In the genomic region with DNA sequence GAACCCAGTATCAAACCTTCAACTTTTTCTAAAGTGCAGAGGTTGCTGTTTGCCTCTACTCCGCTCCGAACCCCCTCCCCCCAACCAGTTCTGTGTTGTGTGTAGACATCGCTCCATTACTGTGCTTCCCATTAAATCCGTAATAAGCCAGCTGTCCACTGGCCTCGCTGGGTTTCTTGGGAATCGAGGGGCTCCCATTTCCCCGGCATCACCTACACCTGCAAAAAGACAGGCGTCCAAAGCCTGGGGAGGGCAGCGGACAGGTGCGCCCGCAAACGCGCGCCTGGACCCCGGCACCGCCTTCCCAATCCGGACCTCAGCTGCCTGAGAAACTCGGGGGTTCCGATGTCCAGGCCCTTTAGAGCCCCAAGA, we compare ENCODE assay signal across 8 cellular contexts. TPM values are rescaled to one million over a fixed set of nuclear protein-coding genes. Genes with fewer than 3 reads are reported as not detected.
DNase-seq lines count a peak whose midpoint lies in the region; ATAC-seq and TF ChIP-seq lines count a peak whose summit lies in the region.

No MANE protein-coding gene starts in this region.

- in situ Hi-C loops in HAP-1 (cut with MboI; ENCODE audit: low sequenced_read_pairs) (no loop called here), G401 (cut with HindIII; ENCODE audit: low sequenced_read_pairs) (no loop called here)

- no peak for ATAC-seq in HG03095 (IDR thresholded peaks at IDR 0.05; ENCODE audit: unreplicated experiment)

- 1 to 4% (median 2%) methylated on average over 16 to 19 of the region's 19 CpGs for WGBS in stomach, 5 donors

- H3K4me1 ChIP-seq in ACC112 (ENCODE audit: control insufficient read depth, insufficient read depth, low read length, unreplicated experiment) (peaks cover 16% of the 10 kb centered on the region), HAP-1 (peaks cover 17% of the 10 kb centered on the region), iPS-18a (ENCODE audit: control insufficient read depth, low read depth, low read length) (peaks cover 33% of the 10 kb centered on the region), stomach (peaks cover 4 to 17% (median 12%) of the 10 kb centered on the region in 4 donors)

- no peak for TF ChIP-seq POLR2A in stomach (IDR thresholded peaks at IDR 0.05)

- H2AFZ ChIP-seq in ACC112 (ENCODE audit: low read length, unreplicated experiment) = no peak overlapping the region

- H3K9ac ChIP-seq in iPS-18a (ENCODE audit: low read length) = peak overlapping the region; percentile 93

- H3K9me3 ChIP-seq in HAP-1 = no peaks in the 10 kb centered on the region
- no peaks in the 10 kb centered on the region for H3K9me3 ChIP-seq in iPS-18a (ENCODE audit: control insufficient read depth, low read depth, low read length)
- no peaks in the 10 kb centered on the region for H3K9me3 ChIP-seq in stomach

- intact Hi-C loops in stomach (cut with DNase I; ENCODE audit: low total_unique reads) = no loop called here

- DNase-seq in HAP-1 (ENCODE audit: low spot score in 2 of 2) (peak; percentile 15 to 58), stomach (no peak), retina (no peak), G401 (ENCODE audit: low spot score) (no peak)

- H3K4me3 ChIP-seq in ACC112 (ENCODE audit: low read depth, low read length) = peak overlapping the region; percentile 85
- peak overlapping the region; percentile 84 for H3K4me3 ChIP-seq in HAP-1
- peak overlapping the region; percentile 97 for H3K4me3 ChIP-seq in iPS-18a (ENCODE audit: low read length)
- peak overlapping the region; percentile 70 to 80 (median 70) for H3K4me3 ChIP-seq in stomach

- TF ChIP-seq EP300 in stomach (IDR thresholded peaks at IDR 0.05) = no peak

- no peaks in the 10 kb centered on the region for H3K27me3 ChIP-seq in ACC112 (ENCODE audit: insufficient read depth, low read length)
- peaks cover 11% of the 10 kb centered on the region for H3K27me3 ChIP-seq in HAP-1 (ENCODE audit: low read depth)
- peaks cover 10% of the 10 kb centered on the region for H3K27me3 ChIP-seq in iPS-18a (ENCODE audit: control insufficient read depth, insufficient read depth, low read length)
- peaks cover 0 to 10% (median 0%) of the 10 kb centered on the region in 3 donors for H3K27me3 ChIP-seq in stomach

- no peak for TF ChIP-seq CTCF in VCaP (conservative IDR thresholded peaks at IDR 0.05)
- no peak for TF ChIP-seq CTCF in stomach (IDR thresholded peaks at IDR 0.05)

- no peaks in the 10 kb centered on the region for H3K36me3 ChIP-seq in ACC112 (ENCODE audit: insufficient read depth, low read length)
- no peaks in the 10 kb centered on the region for H3K36me3 ChIP-seq in HAP-1 (replicated peaks)
- H3K36me3 ChIP-seq in iPS-18a (ENCODE audit: control insufficient read depth, low read depth, low read length) = peaks cover under 1% of the 10 kb centered on the region
- no peaks in the 10 kb centered on the region for H3K36me3 ChIP-seq in stomach

- peaks cover 7% of the 10 kb centered on the region for H3K79me2 ChIP-seq in ACC112 (ENCODE audit: control insufficient read depth, insufficient read depth, low read length, unreplicated experiment)

- no peak overlapping the region for H3K27ac ChIP-seq in ACC112 (ENCODE audit: low read depth, low read length)
- H3K27ac ChIP-seq in VCaP = peak overlapping the region; percentile 73
- H3K27ac ChIP-seq in iPS-18a (ENCODE audit: low read length) = peak overlapping the region; percentile 68
- peak overlapping the region in 2 of 5 donors; percentile 50 to 52 for H3K27ac ChIP-seq in stomach

RNA-seq across cellular contexts. Expression of a gene that starts 0.6 kb away (rescaled TPM):
- total RNA-seq in stomach = 1 to 10 TPM in 2 of 5 donors, under 1 TPM in 1, not detected in 2; 0.58 to 8.4 (median 2.9) TPM
- 1 to 10 TPM in 1 of 3 donors, under 1 TPM in 2; 0.15 to 3.0 (median 0.68) TPM for polyA plus RNA-seq in stomach
- total RNA-seq in G401 (2014; rRNA removed; shearing (Covaris generic)) = 3.1 and 4.5 TPM in 2 replicates

Comparison
In these comparisons a context has a peak if more than half of its experiments do, and no peak if none do; other contexts are left out.
1. DNase-seq: peak in HAP-1 (2 of 2); none in stomach (single experiment), retina (single experiment) and G401 (single experiment).
2. Peak in every context shown above with its lines, with median percentiles within 50 percentile points of each other: H3K4me3 ChIP-seq.